22 cellular contexts compared by ENCODE assay signal in the genomic region with DNA sequence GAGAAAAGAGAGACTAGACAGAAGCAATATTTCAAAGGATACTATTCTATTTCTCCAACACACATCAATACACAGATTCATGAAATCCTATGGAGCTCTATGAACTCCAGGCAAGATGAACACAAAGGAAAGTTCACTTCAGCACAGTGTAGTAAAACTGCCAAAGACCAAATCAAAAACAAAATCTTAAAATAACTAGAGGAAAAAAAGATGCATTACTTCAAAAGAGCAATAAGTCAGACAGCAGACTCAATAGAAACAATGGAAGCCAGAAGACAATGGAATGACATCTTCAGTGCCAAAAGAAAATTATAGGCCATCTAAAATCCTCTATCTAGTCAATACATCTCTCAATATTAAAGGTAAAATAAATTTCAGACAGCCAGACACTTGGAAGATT.
DNase-seq lines count a peak whose midpoint lies in the region; ATAC-seq, FAIRE-seq and TF ChIP-seq lines count a peak whose summit lies in the region.
"Had no signal": no experiment of that assay in that cellular context is flagged by ENCODE, and none has a peak within 500 bp of the region (broad histone marks: within the 10 kb centered on the region; RNA-seq: fewer than 3 reads in every experiment).

No MANE protein-coding gene starts in this region.

- no TSS peak for BruUV-seq in K562 (replicated peaks; lab: Mats Ljungman, UMichigan)

- CTCF ChIA-PET in WTC11 (lab: Charles Lee) = no interaction called here
- CTCF ChIA-PET in K562 (lab: Yijun Ruan, JAX; ENCODE audit: low intra/inter-chr PET ratio) = no interaction called here
- CTCF ChIA-PET in activated CD4-positive, alpha-beta T cell treated with anti-CD3 and anti-CD28 coated beads, Interleukin-2, amount 10 ng/mL, durations not matched to agents 7 days and 5 days (lab: Charles Lee) = interaction anchor here (0.5 kb wide), 1 partner anchor 663 kb away, joined by 3 read pairs; no protein-coding TSS in a partner anchor

- H3K4me1 ChIP-seq in K562 (replicated peaks in 1 of 2; ENCODE audit: control insufficient read depth in 2 of 2, insufficient read depth in 2 of 2, low read length in 2 of 2) = peaks cover 0 to 4% of the 10 kb centered on the region in 2 experiments; a peak in 2 of 5 replicates
- H3K4me1 ChIP-seq: Caco-2 had no signal

- no peaks in the 10 kb centered on the region; a peak in 1 of 5 replicates for H3K27me3 ChIP-seq in K562 (ENCODE audit: control insufficient read depth in 2 of 2, insufficient read depth in 2 of 2, low read length in 2 of 2)
- H3K27me3 ChIP-seq: BLaER1 had no signal

- no peak overlapping the region for H3K4me2 ChIP-seq in K562 (ENCODE audit: insufficient read depth, low read length)
- H3K4me2 ChIP-seq: BLaER1, GM23338 had no signal

- ATAC-seq in activated T-cell treated with anti-CD3 and anti-CD28 coated beads, Interleukin-2, amount 50 U/mL, for 72 hours (replicated peaks in 1 of 2) = no peak
- no peak for ATAC-seq in WTC11
- ATAC-seq in K562 = no peak
- ATAC-seq: CD8-positive, alpha-beta T cell; GM23338 had no signal

- no peak for TF ChIP-seq RAD21 in K562 (CRISPR knock-in tag; conservative IDR thresholded peaks at IDR 0.05 in 1 of 2, IDR thresholded peaks at IDR 0.05 in 1 of 2)

- peaks cover 16% of the 10 kb centered on the region for H3K9me3 ChIP-seq in K562 (replicated peaks; ENCODE audit: control insufficient read depth, insufficient read depth, low read depth, low read length)

- POLR2A ChIA-PET in WTC11 (lab: Charles Lee) (no interaction called here), K562 (lab: Yijun Ruan, JAX) (no interaction called here)
- POLR2A ChIA-PET in activated CD4-positive, alpha-beta T cell treated with anti-CD3 and anti-CD28 coated beads, Interleukin-2, amount 10 ng/mL, durations not matched to agents 7 days and 5 days (lab: Charles Lee) = no interaction called here

- no peak for TF ChIP-seq CTCF in WTC11 (IDR thresholded peaks at IDR 0.05)
- TF ChIP-seq CTCF in K562 (IDR thresholded peaks at IDR 0.05 in 2 of 3, conservative IDR thresholded peaks at IDR 0.05 in 1 of 3; ENCODE audit: insufficient read depth in 2 of 3, low read depth in 1 of 3, low read length in 3 of 3) = no peak
- no peak for TF ChIP-seq CTCF in fibroblast of mammary gland (conservative IDR thresholded peaks at IDR 0.05; ENCODE audit: control insufficient read depth, insufficient read depth, low read depth, low read length)

- intact Hi-C loops in K562 (cut with micrococcal nuclease) = no loop called here
- intact Hi-C loops in cardiac septum (cut with DNase I) = no loop called here

- no peaks in the 10 kb centered on the region for H3K36me3 ChIP-seq in K562 (ENCODE audit: control insufficient read depth, insufficient read depth, low read length)
- H3K36me3 ChIP-seq: BLaER1 had no signal

- H3K4me3 ChIP-seq in K562 = no peak overlapping the region
- H3K4me3 ChIP-seq in fibroblast of mammary gland (ENCODE audit: control insufficient read depth, low read depth, low read length) = no peak overlapping the region
- H3K4me3 ChIP-seq: BLaER1, GM23338 had no signal

- in situ Hi-C loops in K562 (cut with MboI) = no loop called here

- peak; percentile 11 for FAIRE-seq in K562 (lab: Jason Lieb, UNC)
- no peak for FAIRE-seq in HTR-8/SVneo (lab: Jason Lieb, UNC)
- FAIRE-seq: A204.1, G401.6, GM18507 had no signal

- H3K4me1 Mint-ChIP-seq in activated T-cell treated with anti-CD3 and anti-CD28 coated beads, Interleukin-2, amount 50 U/mL, for 72 hours (ENCODE audit: low read depth) = no peaks in the 10 kb centered on the region
- peaks cover 10% of the 10 kb centered on the region for H3K4me1 Mint-ChIP-seq in WTC11
- no peaks in the 10 kb centered on the region for H3K4me1 Mint-ChIP-seq in activated CD4-positive, alpha-beta T cell treated with anti-CD3 and anti-CD28 coated beads, Interleukin-2, amount 10 ng/mL, durations not matched to agents 7 days and 5 days
- H3K4me1 Mint-ChIP-seq: B cell; CD4-positive, CD25-positive, alpha-beta regulatory T cell had no signal

- H3K9me3 Mint-ChIP-seq in activated T-cell treated with anti-CD3 and anti-CD28 coated beads, Interleukin-2, amount 50 U/mL, for 72 hours = peaks cover 13 to 14% of the 10 kb centered on the region in 2 donors
- H3K9me3 Mint-ChIP-seq in WTC11 = peaks cover 54% of the 10 kb centered on the region
- peaks cover 21% of the 10 kb centered on the region for H3K9me3 Mint-ChIP-seq in activated CD4-positive, alpha-beta T cell treated with anti-CD3 and anti-CD28 coated beads, Interleukin-2, amount 10 ng/mL, durations not matched to agents 7 days and 5 days

- no peak overlapping the region for H2AFZ ChIP-seq in K562 (ENCODE audit: low read depth, low read length)
- H2AFZ ChIP-seq: GM23338 had no signal

- TF ChIP-seq EP300 in K562 (IDR thresholded peaks at IDR 0.05; ENCODE audit: low read length) = no peak

- H3K4me3 Mint-ChIP-seq in activated T-cell treated with anti-CD3 and anti-CD28 coated beads, Interleukin-2, amount 50 U/mL, for 72 hours = no peak overlapping the region
- no peak overlapping the region for H3K4me3 Mint-ChIP-seq in WTC11
- no peak overlapping the region for H3K4me3 Mint-ChIP-seq in activated CD4-positive, alpha-beta T cell treated with anti-CD3 and anti-CD28 coated beads, Interleukin-2, amount 10 ng/mL, durations not matched to agents 7 days and 5 days
- H3K4me3 Mint-ChIP-seq: B cell; CD4-positive, CD25-positive, alpha-beta regulatory T cell; CD8-positive, alpha-beta T cell; GM23338; H9 had no signal

- no peaks in the 10 kb centered on the region for H3K9me1 ChIP-seq in K562 (ENCODE audit: control insufficient read depth, insufficient read depth, low read length)

- H3K27ac ChIP-seq in K562 (ENCODE audit: extremely low read depth, low read depth, low read length) = no peak overlapping the region
- H3K27ac ChIP-seq: 22Rv1, BLaER1, C4-2B had no signal

- H3K79me2 ChIP-seq in K562 (ENCODE audit: control insufficient read depth, insufficient read depth, low read length) = no peaks in the 10 kb centered on the region

- peaks cover 16% of the 10 kb centered on the region for H3K27me3 Mint-ChIP-seq in activated T-cell treated with anti-CD3 and anti-CD28 coated beads, Interleukin-2, amount 50 U/mL, for 72 hours (ENCODE audit: low read depth)
- H3K27me3 Mint-ChIP-seq in WTC11 (ENCODE audit: low read depth) = no peaks in the 10 kb centered on the region; the same call in 1 of the 2 replicates
- no peaks in the 10 kb centered on the region for H3K27me3 Mint-ChIP-seq in activated CD4-positive, alpha-beta T cell treated with anti-CD3 and anti-CD28 coated beads, Interleukin-2, amount 10 ng/mL, durations not matched to agents 7 days and 5 days

- peak overlapping the region; percentile 3 for H3K27ac Mint-ChIP-seq in activated T-cell treated with anti-CD3 and anti-CD28 coated beads, Interleukin-2, amount 50 U/mL, for 72 hours
- H3K27ac Mint-ChIP-seq in WTC11 = no peak overlapping the region
- no peak overlapping the region for H3K27ac Mint-ChIP-seq in activated CD4-positive, alpha-beta T cell treated with anti-CD3 and anti-CD28 coated beads, Interleukin-2, amount 10 ng/mL, durations not matched to agents 7 days and 5 days
- H3K27ac Mint-ChIP-seq: B cell; CD4-positive, CD25-positive, alpha-beta regulatory T cell; CD8-positive, alpha-beta T cell; GM23338; H9 had no signal

- TF ChIP-seq POLR2A in K562 (conservative IDR thresholded peaks at IDR 0.05) = no peak

- DNase-seq in activated T-cell treated with anti-CD3 and anti-CD28 coated beads, Interleukin-2, amount 50 U/mL, for 72 hours = no peak
- DNase-seq in activated T-cell treated with anti-CD3 and anti-CD28 coated beads, Interleukin-2, amount 50 U/mL, for 1 hour = no peak
- DNase-seq in WTC11 (ENCODE audit: low spot score) = no peak
- DNase-seq in K562 (ENCODE audit: extremely low read depth in 1 of 4, low spot score in 3 of 4) = peak in 1 of 4 experiments; percentile 20
- peak; percentile 15 for DNase-seq in fibroblast of mammary gland (ENCODE audit: low read depth)
- no peak for DNase-seq in HTR-8/SVneo (ENCODE audit: insufficient read length, low spot score)
- no peak for DNase-seq in activated CD4-positive, alpha-beta T cell treated with anti-CD3 and anti-CD28 coated beads, Interleukin-2, amount 10 ng/mL, durations not matched to agents 7 days and 5 days
- no peak for DNase-seq in cardiac septum (ENCODE audit: low spot score)
- DNase-seq: Caco-2; CD4-positive, CD25-positive, alpha-beta regulatory T cell; CD8-positive, alpha-beta T cell; DMS153; DND-41; H9 had no signal

- H3K9ac ChIP-seq in K562 (ENCODE audit: insufficient read depth in 1 of 2, low read depth in 2 of 2, low read length in 2 of 2) = no peak overlapping the region
- H3K9ac ChIP-seq: BLaER1 had no signal

- H4K20me1 ChIP-seq in K562 (replicated peaks; ENCODE audit: control insufficient read depth, insufficient read depth, low read length) = no peaks in the 10 kb centered on the region
- H4K20me1 ChIP-seq: BLaER1 had no signal

- H3K36me3 Mint-ChIP-seq in activated T-cell treated with anti-CD3 and anti-CD28 coated beads, Interleukin-2, amount 50 U/mL, for 72 hours (ENCODE audit: insufficient read depth in 2 of 2) = peaks cover 5 to 14% of the 10 kb centered on the region in 2 donors
- H3K36me3 Mint-ChIP-seq in WTC11 = peaks cover 39% of the 10 kb centered on the region
- no peaks in the 10 kb centered on the region for H3K36me3 Mint-ChIP-seq in activated CD4-positive, alpha-beta T cell treated with anti-CD3 and anti-CD28 coated beads, Interleukin-2, amount 10 ng/mL, durations not matched to agents 7 days and 5 days (ENCODE audit: low read depth)
- H3K36me3 Mint-ChIP-seq: CD8-positive, alpha-beta T cell had no signal

TF ChIP-seq in WTC11, 78 proteins besides CTCF, POLR2A, EP300 and RAD21 (continues in another document):
- TF ChIP-seq NFYB (CRISPR knock-in tag; conservative IDR thresholded peaks at IDR 0.05; ENCODE audit: low read depth) = no peak
- no peak for TF ChIP-seq ZBTB21 (CRISPR knock-in tag; IDR thresholded peaks at IDR 0.05; ENCODE audit: borderline replicate concordance)

TF ChIP-seq in K562, 482 proteins besides CTCF, POLR2A, EP300 and RAD21 (continues in another document):
- TF ChIP-seq, protein P1, sequence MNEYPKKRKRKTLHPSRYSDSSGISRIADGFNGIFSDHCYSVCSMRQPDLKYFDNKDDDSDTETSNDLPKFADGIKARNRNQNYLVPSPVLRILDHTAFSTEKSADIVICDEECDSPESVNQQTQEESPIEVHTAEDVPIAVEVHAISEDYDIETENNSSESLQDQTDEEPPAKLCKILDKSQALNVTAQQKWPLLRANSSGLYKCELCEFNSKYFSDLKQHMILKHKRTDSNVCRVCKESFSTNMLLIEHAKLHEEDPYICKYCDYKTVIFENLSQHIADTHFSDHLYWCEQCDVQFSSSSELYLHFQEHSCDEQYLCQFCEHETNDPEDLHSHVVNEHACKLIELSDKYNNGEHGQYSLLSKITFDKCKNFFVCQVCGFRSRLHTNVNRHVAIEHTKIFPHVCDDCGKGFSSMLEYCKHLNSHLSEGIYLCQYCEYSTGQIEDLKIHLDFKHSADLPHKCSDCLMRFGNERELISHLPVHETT (CRISPR knock-in tag; conservative IDR thresholded peaks at IDR 0.05 in 1 of 2, IDR thresholded peaks at IDR 0.05 in 1 of 2) = no peak
- TF ChIP-seq PTTG1 (tag; IDR thresholded peaks at IDR 0.05; ENCODE audit: low read depth) = no peak
